In genomic region chr3:123325766-123326256, GRCh38 we compare ENCODE assay signal across 28 cellular contexts.
"Had no signal": no experiment of that assay in that cellular context is flagged by ENCODE, and none has a peak within 500 bp of the region (broad histone marks: within the 10 kb centered on the region; RNA-seq: fewer than 3 reads in every experiment).

No MANE protein-coding gene starts in this region.

- H3K4me3 Mint-ChIP-seq: activated CD4-positive, alpha-beta T cell treated with anti-CD3 and anti-CD28 coated beads for 36 hours; activated CD8-positive, alpha-beta memory T cell treated with anti-CD3 and anti-CD28 coated beads, Interleukin-2, amount 10 ng/mL, durations not matched to agents 7 days and 5 days; activated CD8-positive, alpha-beta T cell treated with anti-CD3 and anti-CD28 coated beads, Interleukin-2, amount 10 ng/mL, durations not matched to agents 7 days and 5 days; activated T-cell treated with anti-CD3 and anti-CD28 coated beads, Interleukin-2, amount 50 U/mL, for 72 hours; nephron; stimulated activated memory B cell treated with anti-CD40 and anti-IgM and Interleukin-4, amounts not matched to agents 10 μg/mL and 1 μg/mL and 100 μg/mL, for 72 hours; T-cell had no signal

- H3K27ac Mint-ChIP-seq: activated CD4-positive, alpha-beta T cell treated with anti-CD3 and anti-CD28 coated beads for 36 hours; activated CD8-positive, alpha-beta memory T cell treated with anti-CD3 and anti-CD28 coated beads, Interleukin-2, amount 10 ng/mL, durations not matched to agents 7 days and 5 days; activated CD8-positive, alpha-beta T cell treated with anti-CD3 and anti-CD28 coated beads, Interleukin-2, amount 10 ng/mL, durations not matched to agents 7 days and 5 days; activated naive CD4-positive, alpha-beta T cell treated with anti-CD3 and anti-CD28 coated beads, Interleukin-2, amount 50 U/mL, for 72 hours; activated T-cell treated with anti-CD3 and anti-CD28 coated beads, Interleukin-2, amount 50 U/mL, for 72 hours; nephron; stimulated activated memory B cell treated with anti-CD40 and anti-IgM and Interleukin-4, amounts not matched to agents 10 μg/mL and 1 μg/mL and 100 μg/mL, for 72 hours; T-cell had no signal

- H3K27me3 Mint-ChIP-seq: activated CD8-positive, alpha-beta memory T cell treated with anti-CD3 and anti-CD28 coated beads, Interleukin-2, amount 10 ng/mL, durations not matched to agents 7 days and 5 days had no signal

- DNase-seq: activated CD4-positive, alpha-beta T cell treated with anti-CD3 and anti-CD28 coated beads for 36 hours; activated CD4-positive, CD25-positive, alpha-beta regulatory T cell; activated CD8-positive, alpha-beta memory T cell treated with anti-CD3 and anti-CD28 coated beads, Interleukin-2, amount 10 ng/mL, durations not matched to agents 7 days and 5 days; activated CD8-positive, alpha-beta T cell treated with anti-CD3 and anti-CD28 coated beads, Interleukin-2, amount 10 ng/mL, durations not matched to agents 7 days and 5 days; activated naive CD4-positive, alpha-beta T cell; activated T-cell treated with anti-CD3 and anti-CD28 coated beads for 4 hours; activated T-cell treated with anti-CD3 and anti-CD28 coated beads, Interleukin-2, amount 50 U/mL, for 72 hours; cerebellar nuclear complex; cortex of kidney; foreskin fibroblast; mammary epithelial cell; retina; sigmoid colon; small intestine; stimulated activated CD4-positive, alpha-beta T cell treated with anti-CD3 and anti-CD28 coated beads, Interleukin-1b, Interleukin-23, amount 100 ng/mL, for 48 hours; stimulated activated CD4-positive, alpha-beta T cell treated with anti-CD3 and anti-CD28 coated beads, Interleukin-4, amount 100 ng/mL, for 4 hours; stimulated activated CD8-positive, alpha-beta memory T cell treated with anti-CD3 and anti-CD28 coated beads, Interleukin-4, amount 100 ng/mL, for 48 hours; stomach; T-cell; transverse colon; uterus had no signal

- H3K36me3 ChIP-seq: neutrophil, prostate gland, suprapubic skin, transverse colon, uterus had no signal

- H3K9me3 ChIP-seq: neutrophil, pancreas, prostate gland, sigmoid colon, stomach, suprapubic skin, transverse colon, uterus had no signal

- H3K4me1 Mint-ChIP-seq: activated CD4-positive, alpha-beta T cell treated with anti-CD3 and anti-CD28 coated beads for 36 hours; activated CD8-positive, alpha-beta memory T cell treated with anti-CD3 and anti-CD28 coated beads, Interleukin-2, amount 10 ng/mL, durations not matched to agents 7 days and 5 days; T-cell had no signal

- H3K9me3 Mint-ChIP-seq: activated naive CD4-positive, alpha-beta T cell treated with anti-CD3 and anti-CD28 coated beads, Interleukin-2, amount 50 U/mL, for 72 hours; activated T-cell treated with anti-CD3 and anti-CD28 coated beads, Interleukin-2, amount 50 U/mL, for 72 hours; nephron; stimulated activated memory B cell treated with anti-CD40 and anti-IgM and Interleukin-4, amounts not matched to agents 10 μg/mL and 1 μg/mL and 100 μg/mL, for 72 hours; T-cell had no signal

- H3K27me3 ChIP-seq: pancreas, sigmoid colon, transverse colon, uterus had no signal

- H3K27ac ChIP-seq: neutrophil, pancreas, prostate gland, suprapubic skin, transverse colon, uterus had no signal

- H3K4me1 ChIP-seq: prostate gland, suprapubic skin, uterus had no signal

- H3K4me3 ChIP-seq: pancreas, prostate gland, sigmoid colon, stomach, suprapubic skin, transverse colon, uterus had no signal

- ATAC-seq: activated CD4-positive, alpha-beta T cell treated with anti-CD3 and anti-CD28 coated beads for 36 hours; activated CD8-positive, alpha-beta memory T cell treated with anti-CD3 and anti-CD28 coated beads, Interleukin-2, amount 10 ng/mL, durations not matched to agents 7 days and 5 days; activated CD8-positive, alpha-beta T cell treated with anti-CD3 and anti-CD28 coated beads, Interleukin-2, amount 10 ng/mL, durations not matched to agents 7 days and 5 days; activated naive CD4-positive, alpha-beta T cell treated with anti-CD3 and anti-CD28 coated beads, Interleukin-2, amount 50 U/mL, for 72 hours; activated T-cell treated with anti-CD3 and anti-CD28 coated beads, Interleukin-2, amount 50 U/mL, for 72 hours; pancreas; stimulated activated memory B cell treated with anti-CD40 and anti-IgM and Interleukin-4, amounts not matched to agents 10 μg/mL and 1 μg/mL and 100 μg/mL, for 72 hours; T-cell had no signal

- H3K36me3 Mint-ChIP-seq: activated CD8-positive, alpha-beta memory T cell treated with anti-CD3 and anti-CD28 coated beads, Interleukin-2, amount 10 ng/mL, durations not matched to agents 7 days and 5 days; activated naive CD4-positive, alpha-beta T cell treated with anti-CD3 and anti-CD28 coated beads, Interleukin-2, amount 50 U/mL, for 72 hours; stimulated activated memory B cell treated with anti-CD40 and anti-IgM and Interleukin-4, amounts not matched to agents 10 μg/mL and 1 μg/mL and 100 μg/mL, for 72 hours; T-cell had no signal
